1 cellular context compared by ENCODE assay signal in the genomic region with DNA sequence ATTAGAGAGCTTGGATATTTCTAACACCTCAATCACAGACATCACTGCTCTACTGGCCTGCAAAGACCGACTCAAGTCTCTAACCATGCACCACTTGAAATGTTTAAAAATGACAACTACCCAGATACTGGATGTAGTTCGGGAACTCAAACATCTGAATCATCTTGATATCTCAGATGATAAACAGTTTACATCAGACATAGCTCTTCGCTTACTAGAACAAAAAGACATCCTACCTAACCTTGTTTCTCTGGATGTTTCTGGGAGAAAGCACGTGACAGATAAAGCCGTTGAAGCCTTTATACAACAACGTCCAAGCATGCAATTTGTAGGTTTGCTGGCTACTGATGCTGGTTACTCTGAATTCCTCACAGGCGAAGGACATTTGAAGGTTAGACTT.
TF ChIP-seq lines count a peak whose summit lies in the region.

No MANE protein-coding gene starts in this region.

TF ChIP-seq in HCT116, 20 proteins besides CTCF, POLR2A, EP300 and RAD21 (continued from another document):
- TF ChIP-seq, protein P1, sequence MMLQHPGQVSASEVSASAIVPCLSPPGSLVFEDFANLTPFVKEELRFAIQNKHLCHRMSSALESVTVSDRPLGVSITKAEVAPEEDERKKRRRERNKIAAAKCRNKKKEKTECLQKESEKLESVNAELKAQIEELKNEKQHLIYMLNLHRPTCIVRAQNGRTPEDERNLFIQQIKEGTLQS (IDR thresholded peaks at IDR 0.05), result no peak
- TF ChIP-seq JUND (IDR thresholded peaks at IDR 0.05), result no peak
- no peak for TF ChIP-seq EZH2 (IDR thresholded peaks at IDR 0.05)
